21 cellular contexts compared by ENCODE assay signal in genomic region chr5:54692631-54693030, GRCh38.
"Had no signal": no experiment of that assay in that cellular context is flagged by ENCODE, and none has a peak within 500 bp of the region (broad histone marks: within the 10 kb centered on the region; RNA-seq: fewer than 3 reads in every experiment).

No MANE protein-coding gene starts in this region.

- H3K4me1 Mint-ChIP-seq: activated CD4-positive, alpha-beta T cell treated with anti-CD3 and anti-CD28 coated beads, Interleukin-2, amount 10 ng/mL, durations not matched to agents 7 days and 5 days; activated naive CD4-positive, alpha-beta T cell treated with anti-CD3 and anti-CD28 coated beads, Interleukin-2, amount 10 ng/mL, durations not matched to agents 7 days and 5 days had no signal

- H3K4me3 Mint-ChIP-seq: activated CD4-positive, alpha-beta T cell treated with anti-CD3 and anti-CD28 coated beads, Interleukin-2, amount 10 ng/mL, durations not matched to agents 7 days and 5 days; activated CD8-positive, alpha-beta memory T cell treated with anti-CD3 and anti-CD28 coated beads, Interleukin-2, amount 10 ng/mL, durations not matched to agents 7 days and 5 days; activated CD8-positive, alpha-beta T cell treated with anti-CD3 and anti-CD28 coated beads for 36 hours; activated naive CD4-positive, alpha-beta T cell treated with anti-CD3 and anti-CD28 coated beads, Interleukin-2, amount 10 ng/mL, durations not matched to agents 7 days and 5 days; natural killer cell treated with Interleukin-12 subunit alpha and Interleukin-12 subunit beta and Interleukin-15 and Interleukin-18, amount 100 ng/mL, for 72 hours had no signal

- DNase-seq: activated CD4-positive, alpha-beta T cell treated with anti-CD3 and anti-CD28 coated beads, Interleukin-2, amount 10 ng/mL, durations not matched to agents 7 days and 5 days; activated CD4-positive, CD25-positive, alpha-beta regulatory T cell treated with anti-CD3 and anti-CD28 coated beads, Interleukin-2, amount 50 U/mL, for 72 hours; activated CD8-positive, alpha-beta memory T cell treated with anti-CD3 and anti-CD28 coated beads, Interleukin-2, amount 10 ng/mL, durations not matched to agents 7 days and 5 days; activated CD8-positive, alpha-beta T cell treated with anti-CD3 and anti-CD28 coated beads for 36 hours; activated effector memory CD4-positive, alpha-beta T cell treated with anti-CD3 and anti-CD28 coated beads, Interleukin-2, amount 50 U/mL, for 16 hours; activated naive CD4-positive, alpha-beta T cell treated with anti-CD3 and anti-CD28 coated beads, Interleukin-2, amount 10 ng/mL, durations not matched to agents 7 days and 5 days; activated T-cell treated with anti-CD3 and anti-CD28 coated beads for 4 hours; amygdala; body of pancreas; effector memory CD4-positive, alpha-beta T cell; gastrocnemius medialis; head of caudate nucleus; hypothalamus; midbrain; small intestine; stimulated activated naive CD4-positive, alpha-beta T cell treated with Interleukin-2 at 50 U/mL for 16 hours; T-helper 1 cell; WERI-Rb-1 had no signal

- H3K27ac Mint-ChIP-seq: activated CD4-positive, alpha-beta T cell treated with anti-CD3 and anti-CD28 coated beads, Interleukin-2, amount 10 ng/mL, durations not matched to agents 7 days and 5 days; activated CD8-positive, alpha-beta memory T cell treated with anti-CD3 and anti-CD28 coated beads, Interleukin-2, amount 10 ng/mL, durations not matched to agents 7 days and 5 days; activated CD8-positive, alpha-beta T cell treated with anti-CD3 and anti-CD28 coated beads for 36 hours; activated naive CD4-positive, alpha-beta T cell treated with anti-CD3 and anti-CD28 coated beads, Interleukin-2, amount 10 ng/mL, durations not matched to agents 7 days and 5 days; natural killer cell treated with Interleukin-12 subunit alpha and Interleukin-12 subunit beta and Interleukin-15 and Interleukin-18, amount 100 ng/mL, for 72 hours had no signal

- H3K27me3 Mint-ChIP-seq: activated CD8-positive, alpha-beta memory T cell treated with anti-CD3 and anti-CD28 coated beads, Interleukin-2, amount 10 ng/mL, durations not matched to agents 7 days and 5 days; activated CD8-positive, alpha-beta T cell treated with anti-CD3 and anti-CD28 coated beads for 36 hours; natural killer cell treated with Interleukin-12 subunit alpha and Interleukin-12 subunit beta and Interleukin-15 and Interleukin-18, amount 100 ng/mL, for 72 hours had no signal

- H2AFZ ChIP-seq: parathyroid adenoma had no signal

- H3K27ac ChIP-seq: body of pancreas, cardiac muscle cell, gastrocnemius medialis, parathyroid adenoma, WERI-Rb-1 had no signal

- H3K36me3 Mint-ChIP-seq: activated naive CD4-positive, alpha-beta T cell treated with anti-CD3 and anti-CD28 coated beads, Interleukin-2, amount 10 ng/mL, durations not matched to agents 7 days and 5 days had no signal

- H3K79me2 ChIP-seq: parathyroid adenoma had no signal

- H3K27me3 ChIP-seq: body of pancreas, cardiac muscle cell, gastrocnemius medialis had no signal

- H3K4me3 ChIP-seq: body of pancreas, cardiac muscle cell, gastrocnemius medialis had no signal

- H3K9me3 Mint-ChIP-seq: natural killer cell treated with Interleukin-12 subunit alpha and Interleukin-12 subunit beta and Interleukin-15 and Interleukin-18, amount 100 ng/mL, for 72 hours had no signal

- H3K9me3 ChIP-seq: body of pancreas, gastrocnemius medialis had no signal

- H3K36me3 ChIP-seq: cardiac muscle cell, gastrocnemius medialis, WERI-Rb-1 had no signal

- H3K4me1 ChIP-seq: body of pancreas, gastrocnemius medialis, parathyroid adenoma had no signal
